ENCODE assay signal across 18 cellular contexts in the genomic region with DNA sequence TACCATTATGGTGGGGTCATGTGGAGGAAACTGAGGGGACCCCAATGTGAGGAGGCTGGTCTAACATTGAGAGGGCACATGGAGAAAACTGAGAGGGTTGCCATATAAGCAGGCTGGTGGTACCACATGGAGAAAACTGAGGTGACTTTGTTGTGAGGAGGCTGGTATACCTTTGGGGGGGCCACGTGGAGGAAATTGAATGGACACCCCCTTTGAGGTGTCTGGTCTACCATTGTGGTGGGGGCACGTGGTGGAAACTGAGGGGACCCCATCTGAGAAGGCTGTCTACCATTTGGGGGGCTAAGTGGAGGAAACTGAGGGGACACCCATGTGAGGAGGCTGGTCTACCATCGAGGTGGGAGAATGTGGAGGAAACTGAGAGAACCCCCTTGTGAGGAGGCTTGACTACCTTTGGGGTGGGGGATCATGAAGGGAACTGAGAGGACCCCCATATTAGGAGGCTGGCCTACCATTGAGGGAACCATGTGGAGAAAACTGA.
DNase-seq lines count a peak whose midpoint lies in the region; ATAC-seq and TF ChIP-seq lines count a peak whose summit lies in the region.
"Had no signal": no experiment of that assay in that cellular context is flagged by ENCODE, and none has a peak within 500 bp of the region (broad histone marks: within the 10 kb centered on the region; RNA-seq: fewer than 3 reads in every experiment).

No MANE protein-coding gene starts in this region.

- DNase-seq in breast epithelium (ENCODE audit: low spot score in 2 of 2), result peak; percentile 6 to 17
- no peak for DNase-seq in mammary epithelial cell
- DNase-seq in chondrocyte (ENCODE audit: low spot score), result peak; percentile 34
- peak; percentile 27 for DNase-seq in lung (ENCODE audit: low spot score)
- peak; percentile 17 for DNase-seq in upper lobe of right lung
- DNase-seq in iPS-NIHi11 (ENCODE audit: low spot score), result no peak
- DNase-seq in H9, result no peak
- no peak for DNase-seq in Calu3
- DNase-seq: ACHN; CD4-positive, alpha-beta memory T cell; GF-D8; GM23248; KG1; NCI-H1048; NCI-H2227 treated with DMSO at 0.1 percent for 48 hours; NCI-H526 had no signal

- H3T11ph ChIP-seq in H9 (ENCODE audit: low read length), result no peak overlapping the region

- no peak overlapping the region for H4K5ac ChIP-seq in H9 (ENCODE audit: insufficient read length, low read depth, low read length)

- dilution Hi-C loops in mammary epithelial cell (cut with HindIII; ENCODE audit: low sequenced_read_pairs), result no loop called here

- H4K20me1 ChIP-seq in mammary epithelial cell (ENCODE audit: insufficient read depth, low read length) (no peaks in the 10 kb centered on the region), H9 (ENCODE audit: control insufficient read depth, insufficient read depth, insufficient read length) (no peaks in the 10 kb centered on the region)

- H3K4ac ChIP-seq in H9 (ENCODE audit: low read depth, low read length), result no peak overlapping the region

- no peak overlapping the region for H3K18ac ChIP-seq in H9 (ENCODE audit: insufficient read length, low read depth, low read length)

- H2BK5ac ChIP-seq in H9 (ENCODE audit: insufficient read length, low read length), result no peak overlapping the region

- no peak overlapping the region for H2BK12ac ChIP-seq in H9 (ENCODE audit: insufficient read length, low read depth, low read length)

- no peak overlapping the region for H3K4me3 Mint-ChIP-seq in chondrocyte (ENCODE audit: unreplicated experiment)
- no peak overlapping the region for H3K4me3 Mint-ChIP-seq in H9
- H3K4me3 Mint-ChIP-seq in Calu3 (ENCODE audit: low read depth, unreplicated experiment), result no peak overlapping the region
- H3K4me3 Mint-ChIP-seq: B cell; CD4-positive, alpha-beta memory T cell had no signal

- CTCF ChIA-PET in mammary epithelial cell (lab: Charles Lee; ENCODE audit: low non-redundant PET) (no interaction called here), Calu3 (lab: Charles Lee) (no interaction called here)

- H3K9me3 Mint-ChIP-seq in chondrocyte (ENCODE audit: low read depth) (peaks cover 58% of the 10 kb centered on the region), H9 (peaks cover 35 to 49% of the 10 kb centered on the region in 2 experiments), Calu3 (ENCODE audit: low read depth, unreplicated experiment) (peaks cover 7% of the 10 kb centered on the region)

- H3K9ac ChIP-seq in mammary epithelial cell (ENCODE audit: insufficient read depth, low read length) (no peak overlapping the region), H9 (ENCODE audit: extremely low read depth, insufficient read length, low read length) (no peak overlapping the region)
- H3K9ac ChIP-seq: GM23248 had no signal

- no peak overlapping the region for H3K14ac ChIP-seq in H9 (ENCODE audit: insufficient read depth, low read length)

- H3K27ac Mint-ChIP-seq in chondrocyte (ENCODE audit: unreplicated experiment) (no peak overlapping the region), H9 (no peak overlapping the region), Calu3 (ENCODE audit: unreplicated experiment) (no peak overlapping the region)
- H3K27ac Mint-ChIP-seq: B cell; CD4-positive, alpha-beta memory T cell had no signal

- no peak overlapping the region for H4K91ac ChIP-seq in H9 (ENCODE audit: insufficient read length, low read depth, low read length)

- in situ Hi-C loops in mammary epithelial cell (cut with MboI; ENCODE audit: low sequenced_read_pairs in 2 of 2), result no loop called here

- H3K27ac ChIP-seq in breast epithelium (no peak overlapping the region), mammary epithelial cell (ENCODE audit: insufficient read depth, low read depth, low read length) (no peak overlapping the region), lung (ENCODE audit: low read depth in 1 of 2, low read length in 1 of 2) (no peak overlapping the region), upper lobe of right lung (no peak overlapping the region), H9 (ENCODE audit: insufficient read length, low read depth, low read length) (no peak overlapping the region)
- H3K27ac ChIP-seq: GM23248, RWPE1 had no signal

- H3K4me1 Mint-ChIP-seq in chondrocyte (ENCODE audit: low read depth), result no peaks in the 10 kb centered on the region
- peaks cover 13 to 14% of the 10 kb centered on the region in 2 experiments for H3K4me1 Mint-ChIP-seq in H9
- H3K4me1 Mint-ChIP-seq in Calu3 (ENCODE audit: low read depth, unreplicated experiment), result no peaks in the 10 kb centered on the region
- H3K4me1 Mint-ChIP-seq: B cell; CD4-positive, alpha-beta memory T cell had no signal

- H3K79me1 ChIP-seq in H9 (ENCODE audit: insufficient read depth, low read depth, low read length, poor library complexity, severe bottlenecking), result no peaks in the 10 kb centered on the region

- peaks cover 23% of the 10 kb centered on the region for H3K27me3 Mint-ChIP-seq in chondrocyte (ENCODE audit: low read depth)
- peaks cover 53% of the 10 kb centered on the region for H3K27me3 Mint-ChIP-seq in H9 (ENCODE audit: low read depth)
- peaks cover 90% of the 10 kb centered on the region for H3K27me3 Mint-ChIP-seq in Calu3 (ENCODE audit: unreplicated experiment)

- TF ChIP-seq POLR2A in breast epithelium (IDR thresholded peaks at IDR 0.05), result no peak

- no peak for ATAC-seq in lung (ENCODE audit: insufficient read depth, low FRiP score)
- ATAC-seq in upper lobe of right lung, result no peak

- H3K79me2 ChIP-seq in mammary epithelial cell (ENCODE audit: insufficient read depth, low read length), result no peaks in the 10 kb centered on the region
- no peaks in the 10 kb centered on the region for H3K79me2 ChIP-seq in H9 (ENCODE audit: insufficient read depth, low read length)

- intact Hi-C loops in breast epithelium (cut with DNase I; ENCODE audit: low total_unique reads), result no loop called here
- intact Hi-C loops in mammary epithelial cell (cut with micrococcal nuclease), result no loop called here
- intact Hi-C loops in upper lobe of right lung (cut with DNase I), result no loop called here
- intact Hi-C loops in Calu3 (cut with micrococcal nuclease; ENCODE audit: unreplicated experiment), result no loop called here

- no peak overlapping the region for H4K8ac ChIP-seq in H9 (replicated peaks; ENCODE audit: insufficient read length, low read depth, low read length)

- H2AFZ ChIP-seq in mammary epithelial cell (ENCODE audit: low read depth, low read length) (no peak overlapping the region), H9 (ENCODE audit: low read length) (no peak overlapping the region)
- H2AFZ ChIP-seq: GM23248 had no signal

- BruUV-seq in mammary epithelial cell (replicated peaks; lab: Mats Ljungman, UMichigan) (no TSS peak), Calu3 (replicated peaks; lab: Mats Ljungman, UMichigan) (no TSS peak)

- no peaks in the 10 kb centered on the region for H3K27me3 ChIP-seq in breast epithelium
- no peaks in the 10 kb centered on the region for H3K27me3 ChIP-seq in mammary epithelial cell (ENCODE audit: insufficient read depth, low read length)
- H3K27me3 ChIP-seq in lung (ENCODE audit: control insufficient read depth, insufficient read depth), result no peaks in the 10 kb centered on the region
- no peaks in the 10 kb centered on the region for H3K27me3 ChIP-seq in upper lobe of right lung
- H3K27me3 ChIP-seq in H9 (ENCODE audit: insufficient read depth, low read length), result no peaks in the 10 kb centered on the region

- H2BK120ac ChIP-seq in H9 (ENCODE audit: low read depth, low read length, poor library complexity, severe bottlenecking), result no peak overlapping the region

- H2BK15ac ChIP-seq in H9 (ENCODE audit: low read depth, low read length), result no peak overlapping the region

- H3K36me3 Mint-ChIP-seq in chondrocyte (ENCODE audit: low read depth) (no peaks in the 10 kb centered on the region), H9 (ENCODE audit: insufficient read depth in 1 of 3, low read depth in 3 of 3) (peaks cover 0 to 15% (median 5%) of the 10 kb centered on the region in 3 experiments; a peak in 2 of 7 replicates), Calu3 (ENCODE audit: insufficient read depth, unreplicated experiment) (peaks cover 10% of the 10 kb centered on the region)

- H3K23me2 ChIP-seq in H9 (ENCODE audit: insufficient read length, low read depth, low read length, poor library complexity, severe bottlenecking), result no peaks in the 10 kb centered on the region

- H3K9me3 ChIP-seq in breast epithelium (peaks cover 0 to 12% of the 10 kb centered on the region in 2 donors), mammary epithelial cell (replicated peaks; ENCODE audit: insufficient read depth, low read length) (no peaks in the 10 kb centered on the region), lung (ENCODE audit: control insufficient read depth in 2 of 2, insufficient read depth in 1 of 2, low read length in 1 of 2) (peaks cover 0 to 33% of the 10 kb centered on the region in 2 donors), upper lobe of right lung (no peaks in the 10 kb centered on the region), H9 (ENCODE audit: control insufficient read depth, low read depth, low read length) (peaks cover 6% of the 10 kb centered on the region)

- no peak overlapping the region for H3K4me3 ChIP-seq in breast epithelium
- H3K4me3 ChIP-seq in mammary epithelial cell (replicated peaks in 1 of 3; ENCODE audit: insufficient read depth in 1 of 3, low read depth in 2 of 3, low read length in 3 of 3), result no peak overlapping the region
- no peak overlapping the region for H3K4me3 ChIP-seq in lung
- H3K4me3 ChIP-seq in upper lobe of right lung, result no peak overlapping the region
- H3K4me3 ChIP-seq: GM23248 had no signal

- no peak overlapping the region for H2BK20ac ChIP-seq in H9 (ENCODE audit: low read depth, low read length, poor library complexity, severe bottlenecking)

- H3K56ac ChIP-seq in H9 (ENCODE audit: insufficient read length, low read depth, low read length), result no peak overlapping the region

- H3K36me3 ChIP-seq in breast epithelium (no peaks in the 10 kb centered on the region), mammary epithelial cell (ENCODE audit: insufficient read depth, low read length) (no peaks in the 10 kb centered on the region), lung (ENCODE audit: control insufficient read depth in 2 of 2, insufficient read depth in 2 of 2, low read length in 2 of 2) (no peaks in the 10 kb centered on the region), upper lobe of right lung (no peaks in the 10 kb centered on the region)

- H3K4me2 ChIP-seq in mammary epithelial cell (ENCODE audit: insufficient read depth, low read depth, low read length) (no peak overlapping the region), H9 (ENCODE audit: insufficient read depth, insufficient read length, low read length) (no peak overlapping the region)

- H3K23ac ChIP-seq in H9 (ENCODE audit: insufficient read length, low read depth, low read length), result no peak overlapping the region

- no peak overlapping the region for H2AK5ac ChIP-seq in H9 (ENCODE audit: insufficient read length, low read length)

- 30% methylated on average over 2 of the region's 3 CpGs for WGBS in mammary epithelial cell (ENCODE audit: low coverage, missing lambda C conversion rate)
- 48 to 74% methylated on average over 3 of the region's 3 CpGs for WGBS in lung, 2 donors
- WGBS in H9 (ENCODE audit: extremely low coverage, insufficient read length, low lambda C conversion rate), result no CpG with 5 or more reads among the region's 3 CpGs

- no peak for TF ChIP-seq CTCF in breast epithelium (IDR thresholded peaks at IDR 0.05)
- TF ChIP-seq CTCF in mammary epithelial cell (conservative IDR thresholded peaks at IDR 0.05 in 1 of 2, IDR thresholded peaks at IDR 0.05 in 1 of 2; ENCODE audit: extremely low read depth in 1 of 2, insufficient read depth in 1 of 2, low read depth in 1 of 2, low read length in 2 of 2), result no peak
- no peak for TF ChIP-seq CTCF in chondrocyte (IDR thresholded peaks at IDR 0.05)
- TF ChIP-seq CTCF in lung (IDR thresholded peaks at IDR 0.05; ENCODE audit: control extremely low read depth, extremely low read depth), result no peak
- no peak for TF ChIP-seq CTCF in upper lobe of right lung (IDR thresholded peaks at IDR 0.05)
- no peak for TF ChIP-seq CTCF in H9 (conservative IDR thresholded peaks at IDR 0.05)
- no peak for TF ChIP-seq CTCF in Calu3 (IDR thresholded peaks at IDR 0.05; ENCODE audit: unreplicated experiment)

- H3K4me1 ChIP-seq in breast epithelium, result no peaks in the 10 kb centered on the region
- H3K4me1 ChIP-seq in mammary epithelial cell (ENCODE audit: insufficient read depth, low read length), result no peaks in the 10 kb centered on the region
- no peaks in the 10 kb centered on the region for H3K4me1 ChIP-seq in lung (ENCODE audit: control insufficient read depth in 2 of 2, insufficient read depth in 2 of 2, low read length in 2 of 2)
- H3K4me1 ChIP-seq in upper lobe of right lung, result no peaks in the 10 kb centered on the region
- H3K4me1 ChIP-seq in H9 (ENCODE audit: insufficient read depth, low read length), result peaks cover 3% of the 10 kb centered on the region; the same call in 1 of the 2 replicates

Comparison
In these comparisons a context has a peak if more than half of its experiments do, and no peak if none do; other contexts are left out.
1. DNase-seq: peak in breast epithelium (2 of 2), chondrocyte (single experiment), lung (single experiment) and upper lobe of right lung (single experiment); none in mammary epithelial cell (single experiment), iPS-NIHi11 (single experiment), H9 (single experiment) and Calu3 (single experiment).